In the genomic region with DNA sequence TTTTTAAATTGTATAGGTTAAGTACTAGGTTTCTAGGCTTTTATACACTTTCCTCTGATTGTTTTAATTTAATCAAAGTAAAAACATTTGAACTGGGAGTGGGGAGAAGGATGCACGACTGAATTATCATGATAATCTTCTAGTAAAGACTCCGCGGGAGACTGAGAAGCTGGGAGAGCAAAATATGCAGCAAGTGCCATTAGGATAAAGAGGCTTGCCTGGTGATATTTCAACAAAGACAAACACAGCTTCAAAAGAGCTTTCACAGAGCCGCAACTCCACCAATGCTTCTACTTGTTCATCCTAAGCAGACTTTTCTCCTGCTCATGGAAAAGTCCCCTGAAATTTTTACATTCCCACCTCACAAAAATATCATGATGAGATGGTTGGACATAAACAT, we compare ENCODE assay signal across 31 cellular contexts.
A peak's percentile ranks its signal among the peaks of the same experiment; 100 is the strongest.
DNase-seq lines count a peak whose midpoint lies in the region; ATAC-seq and TF ChIP-seq lines count a peak whose summit lies in the region.
"Had no signal": no experiment of that assay in that cellular context is flagged by ENCODE, and none has a peak within 500 bp of the region (broad histone marks: within the 10 kb centered on the region; RNA-seq: fewer than 3 reads in every experiment).

No MANE protein-coding gene starts in this region.

- H3K27ac ChIP-seq in esophagus muscularis mucosa (replicated peaks in 1 of 4) (peak overlapping the region in 3 of 4 donors; percentile 2 to 14 (median 8)), stomach smooth muscle (ENCODE audit: low read length) (peak overlapping the region; percentile 60), heart left ventricle (peak overlapping the region in 1 of 12 donors; percentile 58)
- H3K27ac ChIP-seq: BLaER1, lower lobe of right lung, spleen, suprapubic skin had no signal

- no peak for TF ChIP-seq POLR2A in esophagus muscularis mucosa (IDR thresholded peaks at IDR 0.05; ENCODE audit: low read depth)
- no peak for TF ChIP-seq POLR2A in heart left ventricle (IDR thresholded peaks at IDR 0.05)

- H3K27ac Mint-ChIP-seq in mesothelial cell of epicardium: peak overlapping the region; percentile 26
- H3K27ac Mint-ChIP-seq in effector memory CD8-positive, alpha-beta T cell: no peak overlapping the region
- no peak overlapping the region for H3K27ac Mint-ChIP-seq in activated naive CD4-positive, alpha-beta T cell treated with anti-CD3 and anti-CD28 coated beads for 36 hours
- H3K27ac Mint-ChIP-seq: activated naive CD4-positive, alpha-beta T cell treated with anti-CD3 and anti-CD28 coated beads, Interleukin-2, amount 50 U/mL, for 72 hours; activated T-helper 1 cell treated with anti-CD3 and anti-CD28 coated beads, Interleukin-12 subunit alpha, Interleukin-12 subunit beta, Interleukin-2, Interleukin-4 antibody, amounts not matched to agents 30 ng/mL and 10 ng/mL and 1 ng/mL, durations not matched to agents 14 hours and 24 hours and 36 hours; stimulated activated effector memory CD8-positive, alpha-beta T cell treated with anti-CD3 and anti-CD28 coated beads, Interleukin-12 subunit alpha, Interleukin-12 subunit beta, amount 100 ng/mL, for 72 hours; T-helper 2 cell treated with Interferon-gamma antibody and Interleukin-4, amounts not matched to agents 5 μg/mL and 100 μg/mL, for 36 hours had no signal

- TF ChIP-seq CTCF in esophagus muscularis mucosa (IDR thresholded peaks at IDR 0.05) (no peak), mesothelial cell of epicardium (IDR thresholded peaks at IDR 0.05; ENCODE audit: unreplicated experiment) (no peak), heart left ventricle (IDR thresholded peaks at IDR 0.05) (no peak)

- DNase-seq in NCI-H2227 treated with DMSO at 0.1 percent for 48 hours (lab: John Stamatoyannopoulos, UW) (peak; percentile 20), esophagus muscularis mucosa (ENCODE audit: extremely low spot score) (no peak), mesothelial cell of epicardium (ENCODE audit: low spot score in 2 of 2, unreplicated experiment in 2 of 2) (no peak), heart left ventricle (no peak)
- no peak for DNase-seq in effector memory CD8-positive, alpha-beta T cell
- no peak for DNase-seq in activated naive CD4-positive, alpha-beta T cell treated with anti-CD3 and anti-CD28 coated beads for 36 hours
- DNase-seq: activated CD4-positive, alpha-beta T cell treated with anti-CD3 and anti-CD28 coated beads for 48 hours; caudate nucleus; COR-L47; dermis blood vessel endothelial cell; DMS79; GF-D8; HCEC 1CT; Karpas-422; kidney; lower lobe of right lung; NCI-H187; NCI-H226; NCI-H748 treated with DMSO at 0.1 percent for 48 hours; occipital lobe; retina; spleen; stimulated activated CD4-positive, alpha-beta T cell treated with anti-CD3 and anti-CD28 coated beads, Interleukin-2, amount 100 ng/mL, for 48 hours had no signal

- intact Hi-C loops in esophagus muscularis mucosa (cut with DNase I) (no loop called here), heart left ventricle (cut with DNase I) (no loop called here)
- intact Hi-C loops in activated naive CD4-positive, alpha-beta T cell treated with anti-CD3 and anti-CD28 coated beads for 36 hours (cut with micrococcal nuclease): no loop called here

- H3K4me1 Mint-ChIP-seq in mesothelial cell of epicardium: peaks cover 13% of the 10 kb centered on the region
- no peaks in the 10 kb centered on the region for H3K4me1 Mint-ChIP-seq in effector memory CD8-positive, alpha-beta T cell (ENCODE audit: low read depth in 2 of 2)
- no peaks in the 10 kb centered on the region for H3K4me1 Mint-ChIP-seq in activated naive CD4-positive, alpha-beta T cell treated with anti-CD3 and anti-CD28 coated beads for 36 hours (ENCODE audit: low read depth)
- H3K4me1 Mint-ChIP-seq: stimulated activated effector memory CD8-positive, alpha-beta T cell treated with anti-CD3 and anti-CD28 coated beads, Interleukin-12 subunit alpha, Interleukin-12 subunit beta, amount 100 ng/mL, for 72 hours had no signal

- peaks cover 0 to 17% (median 15%) of the 10 kb centered on the region in 4 donors for H3K4me1 ChIP-seq in esophagus muscularis mucosa
- peaks cover 7% of the 10 kb centered on the region for H3K4me1 ChIP-seq in stomach smooth muscle (ENCODE audit: control insufficient read depth, insufficient read depth, low read length)
- no peaks in the 10 kb centered on the region for H3K4me1 ChIP-seq in heart left ventricle
- H3K4me1 ChIP-seq: BLaER1, lower lobe of right lung, spleen had no signal

- H3K36me3 ChIP-seq in esophagus muscularis mucosa: no peaks in the 10 kb centered on the region
- no peaks in the 10 kb centered on the region for H3K36me3 ChIP-seq in stomach smooth muscle (ENCODE audit: control insufficient read depth in 2 of 2, insufficient read depth in 2 of 2, low read length in 2 of 2)
- no peaks in the 10 kb centered on the region for H3K36me3 ChIP-seq in heart left ventricle
- H3K36me3 ChIP-seq: BLaER1, lower lobe of right lung, spleen, suprapubic skin had no signal

- 47% methylated on average over 4 of the region's 4 CpGs for WGBS in esophagus muscularis mucosa
- WGBS in heart left ventricle, 4 donors: 40 to 47% (median 42%) methylated on average over 4 of the region's 4 CpGs

- H3K9me3 ChIP-seq in esophagus muscularis mucosa (no peaks in the 10 kb centered on the region), stomach smooth muscle (ENCODE audit: control insufficient read depth in 2 of 2, low read length in 2 of 2) (no peaks in the 10 kb centered on the region), heart left ventricle (no peaks in the 10 kb centered on the region)
- H3K9me3 ChIP-seq: BLaER1, lower lobe of right lung, spleen, suprapubic skin had no signal

- H3K36me3 Mint-ChIP-seq in mesothelial cell of epicardium: no peaks in the 10 kb centered on the region
- no peaks in the 10 kb centered on the region for H3K36me3 Mint-ChIP-seq in effector memory CD8-positive, alpha-beta T cell (ENCODE audit: insufficient read depth)
- no peaks in the 10 kb centered on the region for H3K36me3 Mint-ChIP-seq in activated naive CD4-positive, alpha-beta T cell treated with anti-CD3 and anti-CD28 coated beads for 36 hours (ENCODE audit: low read depth)
- H3K36me3 Mint-ChIP-seq: activated naive CD4-positive, alpha-beta T cell treated with anti-CD3 and anti-CD28 coated beads, Interleukin-2, amount 50 U/mL, for 72 hours; stimulated activated effector memory CD8-positive, alpha-beta T cell treated with anti-CD3 and anti-CD28 coated beads, Interleukin-12 subunit alpha, Interleukin-12 subunit beta, amount 100 ng/mL, for 72 hours had no signal

- H3K4me3 ChIP-seq in esophagus muscularis mucosa (peak overlapping the region; percentile 13 to 30 (median 18)), stomach smooth muscle (ENCODE audit: low read length in 2 of 2) (peak overlapping the region; percentile 59 to 60), heart left ventricle (no peak overlapping the region)
- H3K4me3 ChIP-seq: BLaER1, lower lobe of right lung, spleen, suprapubic skin had no signal

- ATAC-seq in effector memory CD8-positive, alpha-beta T cell (replicated peaks): no peak
- no peak for ATAC-seq in GM19395 (IDR thresholded peaks at IDR 0.05; ENCODE audit: unreplicated experiment)
- ATAC-seq in heart left ventricle: no peak
- ATAC-seq: activated naive CD4-positive, alpha-beta T cell treated with anti-CD3 and anti-CD28 coated beads, Interleukin-2, amount 50 U/mL, for 72 hours; lower lobe of right lung; stimulated activated effector memory CD8-positive, alpha-beta T cell treated with anti-CD3 and anti-CD28 coated beads, Interleukin-12 subunit alpha, Interleukin-12 subunit beta, amount 100 ng/mL, for 72 hours had no signal

- CTCF ChIA-PET in activated naive CD4-positive, alpha-beta T cell treated with anti-CD3 and anti-CD28 coated beads for 36 hours (lab: Charles Lee): no interaction called here

- no peaks in the 10 kb centered on the region for H3K27me3 Mint-ChIP-seq in mesothelial cell of epicardium (ENCODE audit: low read depth)
- H3K27me3 Mint-ChIP-seq in effector memory CD8-positive, alpha-beta T cell: no peaks in the 10 kb centered on the region
- no peaks in the 10 kb centered on the region for H3K27me3 Mint-ChIP-seq in activated naive CD4-positive, alpha-beta T cell treated with anti-CD3 and anti-CD28 coated beads for 36 hours (ENCODE audit: low read depth)

- H3K4me3 Mint-ChIP-seq in mesothelial cell of epicardium: peak overlapping the region; percentile 25
- H3K4me3 Mint-ChIP-seq in effector memory CD8-positive, alpha-beta T cell: no peak overlapping the region
- no peak overlapping the region for H3K4me3 Mint-ChIP-seq in activated naive CD4-positive, alpha-beta T cell treated with anti-CD3 and anti-CD28 coated beads for 36 hours
- H3K4me3 Mint-ChIP-seq: activated T-helper 1 cell treated with anti-CD3 and anti-CD28 coated beads, Interleukin-12 subunit alpha, Interleukin-12 subunit beta, Interleukin-2, Interleukin-4 antibody, amounts not matched to agents 30 ng/mL and 10 ng/mL and 1 ng/mL, durations not matched to agents 14 hours and 24 hours and 36 hours; stimulated activated effector memory CD8-positive, alpha-beta T cell treated with anti-CD3 and anti-CD28 coated beads, Interleukin-12 subunit alpha, Interleukin-12 subunit beta, amount 100 ng/mL, for 72 hours; T-helper 2 cell treated with Interferon-gamma antibody and Interleukin-4, amounts not matched to agents 5 μg/mL and 100 μg/mL, for 36 hours had no signal

- no peaks in the 10 kb centered on the region for H3K9me3 Mint-ChIP-seq in mesothelial cell of epicardium
- H3K9me3 Mint-ChIP-seq in effector memory CD8-positive, alpha-beta T cell: no peaks in the 10 kb centered on the region
- H3K9me3 Mint-ChIP-seq in activated naive CD4-positive, alpha-beta T cell treated with anti-CD3 and anti-CD28 coated beads for 36 hours: no peaks in the 10 kb centered on the region
- H3K9me3 Mint-ChIP-seq: activated T-helper 1 cell treated with anti-CD3 and anti-CD28 coated beads, Interleukin-12 subunit alpha, Interleukin-12 subunit beta, Interleukin-2, Interleukin-4 antibody, amounts not matched to agents 30 ng/mL and 10 ng/mL and 1 ng/mL, durations not matched to agents 14 hours and 24 hours and 36 hours; stimulated activated effector memory CD8-positive, alpha-beta T cell treated with anti-CD3 and anti-CD28 coated beads, Interleukin-12 subunit alpha, Interleukin-12 subunit beta, amount 100 ng/mL, for 72 hours; T-helper 2 cell treated with Interferon-gamma antibody and Interleukin-4, amounts not matched to agents 5 μg/mL and 100 μg/mL, for 36 hours had no signal

- H3K27me3 ChIP-seq in esophagus muscularis mucosa: no peaks in the 10 kb centered on the region
- no peaks in the 10 kb centered on the region for H3K27me3 ChIP-seq in stomach smooth muscle (ENCODE audit: control insufficient read depth in 1 of 2, insufficient read depth in 2 of 2, low read length in 2 of 2)
- no peaks in the 10 kb centered on the region for H3K27me3 ChIP-seq in heart left ventricle
- H3K27me3 ChIP-seq: BLaER1, spleen, suprapubic skin had no signal

- peak overlapping the region; percentile 54 to 55 for H3K9ac ChIP-seq in stomach smooth muscle (ENCODE audit: low read length in 2 of 2)
- H3K9ac ChIP-seq: BLaER1 had no signal

- no peak for TF ChIP-seq EP300 in esophagus muscularis mucosa (IDR thresholded peaks at IDR 0.05)

Comparison
In these comparisons a context has a peak if more than half of its experiments do, and no peak if none do; other contexts are left out.
1. H3K4me3 ChIP-seq: peak in esophagus muscularis mucosa (4 of 4) and stomach smooth muscle (2 of 2); none in heart left ventricle (0 of 12).